9 cellular contexts compared by ENCODE assay signal in the genomic region with DNA sequence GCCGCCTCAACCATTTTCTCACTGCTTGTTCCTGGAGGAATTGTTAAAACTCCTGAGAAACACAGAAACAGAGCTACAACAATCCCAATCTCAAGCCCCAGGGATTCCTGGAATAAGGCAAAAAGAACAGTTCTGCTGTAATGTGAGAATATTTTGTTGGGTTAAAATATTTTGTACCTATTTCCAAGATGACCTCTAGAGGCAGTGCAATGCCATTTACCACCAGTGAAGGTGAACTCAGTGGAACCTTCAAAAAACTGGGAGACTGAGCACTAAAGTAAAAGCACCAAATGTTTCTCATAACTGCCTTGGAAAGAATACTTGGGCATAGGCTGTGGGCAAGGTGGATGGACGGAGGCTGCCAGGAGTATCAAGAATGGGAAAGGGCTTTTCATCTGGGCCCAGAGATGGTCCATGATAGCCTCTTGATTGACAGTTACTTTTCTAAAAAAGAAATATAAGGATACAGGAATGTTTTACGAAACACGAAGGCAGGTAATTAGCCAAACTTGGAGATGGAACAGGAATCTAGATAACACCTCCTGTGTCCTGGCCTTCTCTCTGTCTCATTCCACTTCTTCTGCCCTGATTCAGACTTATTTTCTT.
DNase-seq lines count a peak whose midpoint lies in the region; ATAC-seq, FAIRE-seq and TF ChIP-seq lines count a peak whose summit lies in the region.
"Had no signal": no experiment of that assay in that cellular context is flagged by ENCODE, and none has a peak within 500 bp of the region (broad histone marks: within the 10 kb centered on the region; RNA-seq: fewer than 3 reads in every experiment).

No MANE protein-coding gene starts in this region.

- WGBS in IMR-90 (ENCODE audit: extremely low coverage in 2 of 2, insufficient read length in 1 of 2), 2 experiments: no CpG with 5 or more reads among the region's 4 CpGs
- 29% methylated on average over 4 of the region's 4 CpGs for WGBS in GM12878 (ENCODE audit: insufficient coverage, insufficient replicate concordance, low lambda C conversion rate, missing lambda C conversion rate)
- 98% methylated on average over 3 of the region's 4 CpGs for WGBS in mesenchymal stem cell

- POLR2A ChIA-PET in IMR-90 (lab: Charles Lee; ENCODE audit: unreplicated experiment): no interaction called here
- POLR2A ChIA-PET in GM12878 (lab: Charles Lee): no interaction called here
- POLR2A ChIA-PET in T-cell (lab: Charles Lee): no interaction called here

- H3K27me3 Mint-ChIP-seq in CD14-positive monocyte (ENCODE audit: low read depth in 3 of 3): peaks cover 0 to 2% (median 2%) of the 10 kb centered on the region in 3 donors
- no peaks in the 10 kb centered on the region for H3K27me3 Mint-ChIP-seq in T-cell

- SMC1A ChIA-PET in GM12878 (lab: Charles Lee; ENCODE audit: uncharacterized antibody, unreplicated experiment): no interaction called here

- intact Hi-C loops in CD14-positive monocyte (cut with micrococcal nuclease): no loop called here
- intact Hi-C loops in IMR-90 (cut with micrococcal nuclease): loop anchor here (1.0 to 10.0 kb wide), 2 partner anchors 332 to 1891 kb away; no protein-coding TSS in a partner anchor
- intact Hi-C loops in GM12878 (cut with micrococcal nuclease; ENCODE audit: unreplicated experiment): no loop called here

- no peak overlapping the region for H2BK5ac ChIP-seq in IMR-90 (ENCODE audit: low read depth, low read length, poor library complexity, severe bottlenecking)
- no peak overlapping the region for H2BK5ac ChIP-seq in mesenchymal stem cell (ENCODE audit: low read depth, low read length, poor library complexity, severe bottlenecking)

- CTCF ChIA-PET in IMR-90 (lab: Yijun Ruan, JAX) (interaction anchor here (0.6 to 1.3 kb wide), 2 partner anchors 333 to 901 kb away, joined by 3 to 4 read pairs; a partner anchor contains a TSS), GM12878 (lab: Yijun Ruan, JAX) (no interaction called here), T-cell (lab: Charles Lee) (no interaction called here)

- ATAC-seq in IMR-90 (ENCODE audit: low read depth) (peak; percentile 48; the same call in 1 of the 2 replicates), GM12878 (peak; percentile 35; the same call in 1 of the 3 replicates), GM21423 (IDR thresholded peaks at IDR 0.05; ENCODE audit: unreplicated experiment) (no peak), GM21360 (IDR thresholded peaks at IDR 0.05; ENCODE audit: unreplicated experiment) (no peak), T-cell (replicated peaks in 1 of 4) (no peak)

- dilution Hi-C loops in IMR-90 (cut with HindIII; ENCODE audit: low sequenced_read_pairs, unreplicated experiment): no loop called here

- no peaks in the 10 kb centered on the region for H3K79me2 ChIP-seq in GM12878 (ENCODE audit: control insufficient read depth, insufficient read depth, low read length)

- H2AK9ac ChIP-seq in IMR-90 (replicated peaks; ENCODE audit: low read depth, low read length, poor library complexity): no peak overlapping the region

- TF ChIP-seq RAD21 in IMR-90 (IDR thresholded peaks at IDR 0.05; ENCODE audit: low read length) (peak; percentile 60), GM12878 (IDR thresholded peaks at IDR 0.05; ENCODE audit: insufficient read depth, low read depth, low read length) (0 out of 2 replicates have a peak, but pooled peaks have one; percentile 14)

- no peak overlapping the region for H2BK12ac ChIP-seq in mesenchymal stem cell (ENCODE audit: low read length in 2 of 2)

- no peak overlapping the region for H2BK120ac ChIP-seq in IMR-90 (ENCODE audit: low read depth, low read length)
- no peak overlapping the region for H2BK120ac ChIP-seq in mesenchymal stem cell (ENCODE audit: low read depth, low read length)

- TF ChIP-seq POLR2A in IMR-90 (IDR thresholded peaks at IDR 0.05; ENCODE audit: low read depth, low read length) (no peak), GM12878 (IDR thresholded peaks at IDR 0.05; ENCODE audit: low read depth, low read length) (no peak)

- TF ChIP-seq CTCF in CD14-positive monocyte (IDR thresholded peaks at IDR 0.05) (peak; percentile 41), IMR-90 (conservative IDR thresholded peaks at IDR 0.05; ENCODE audit: low read depth, low read length) (peak; percentile 55), GM12878 (IDR thresholded peaks at IDR 0.05 in 2 of 3, conservative IDR thresholded peaks at IDR 0.05 in 1 of 3; ENCODE audit: control insufficient read depth in 2 of 3, extremely low read depth in 1 of 3, insufficient read depth in 1 of 3, low read depth in 3 of 3, low read length in 3 of 3) (peak; percentile 17 to 32 (median 24); a peak in 2 of 6 replicates)

- DNase-seq in CD14-positive monocyte (ENCODE audit: low spot score): no peak
- peak; percentile 11 for DNase-seq in IMR-90
- no peak for DNase-seq in GM12878 (ENCODE audit: low read depth, low spot score)
- DNase-seq in mesenchymal stem cell: peak; percentile 17
- DNase-seq in NCI-H526 treated with DMSO at 0.1 percent for 48 hours (lab: John Stamatoyannopoulos, UW): no peak
- DNase-seq in T-cell: no peak
- DNase-seq: stimulated activated CD4-positive, alpha-beta T cell treated with anti-CD3 and anti-CD28 coated beads, Interleukin-12 subunit alpha, Interleukin-12 subunit beta, amount 100 ng/mL, for 4 hours had no signal

- H3K4me1 ChIP-seq in IMR-90 (ENCODE audit: control insufficient read depth, insufficient read depth, low read length) (no peaks in the 10 kb centered on the region), GM12878 (ENCODE audit: control insufficient read depth, insufficient read depth, low read length) (no peaks in the 10 kb centered on the region), mesenchymal stem cell (ENCODE audit: control insufficient read depth, insufficient read depth, low read depth, low read length) (no peaks in the 10 kb centered on the region)

- H3K27me3 ChIP-seq in IMR-90 (ENCODE audit: control insufficient read depth, insufficient read depth, low read length): no peaks in the 10 kb centered on the region
- H3K27me3 ChIP-seq in GM12878 (replicated peaks in 1 of 2; ENCODE audit: control insufficient read depth in 2 of 2, insufficient read depth in 2 of 2, low read length in 1 of 2): no peaks in the 10 kb centered on the region
- H3K27me3 ChIP-seq in mesenchymal stem cell (ENCODE audit: control insufficient read depth in 1 of 2, insufficient read depth in 1 of 2, low read length in 2 of 2): no peaks in the 10 kb centered on the region

- H3K18ac ChIP-seq in IMR-90 (ENCODE audit: low read depth, low read length) (no peak overlapping the region), mesenchymal stem cell (ENCODE audit: low read depth in 1 of 2, low read length in 2 of 2) (peak overlapping the region in 1 of 2 experiments; percentile 28)

- H3K9me3 ChIP-seq in IMR-90 (ENCODE audit: control insufficient read depth, insufficient read depth, low read length): no peaks in the 10 kb centered on the region
- no peaks in the 10 kb centered on the region for H3K9me3 ChIP-seq in GM12878 (replicated peaks; ENCODE audit: control insufficient read depth, insufficient read depth, low read length)
- H3K9me3 ChIP-seq in mesenchymal stem cell (ENCODE audit: control insufficient read depth, low read length): no peaks in the 10 kb centered on the region

- no peak overlapping the region for H2AK5ac ChIP-seq in IMR-90 (ENCODE audit: low read depth, low read length)
- H2AK5ac ChIP-seq in mesenchymal stem cell (ENCODE audit: low read length, severe bottlenecking): no peak overlapping the region

- H3K4me1 Mint-ChIP-seq in CD14-positive monocyte: no peaks in the 10 kb centered on the region
- no peaks in the 10 kb centered on the region for H3K4me1 Mint-ChIP-seq in T-cell

- no peak overlapping the region for H3K27ac Mint-ChIP-seq in CD14-positive monocyte
- no peak overlapping the region for H3K27ac Mint-ChIP-seq in T-cell

- in situ Hi-C loops in IMR-90 (cut with MboI; ENCODE audit: low sequenced_read_pairs): no loop called here
- in situ Hi-C loops in GM12878 (cut with MboI): no loop called here

- no peaks in the 10 kb centered on the region for H4K20me1 ChIP-seq in IMR-90 (ENCODE audit: insufficient read depth, low read length)
- H4K20me1 ChIP-seq in GM12878 (ENCODE audit: control insufficient read depth, insufficient read depth): no peaks in the 10 kb centered on the region

- no peak overlapping the region for H3K56ac ChIP-seq in IMR-90 (ENCODE audit: extremely low read depth, insufficient read depth, low read length)

- no peak overlapping the region; the same call in 1 of the 2 replicates for H2BK20ac ChIP-seq in IMR-90 (ENCODE audit: low read depth, low read length)

- H3K4me3 Mint-ChIP-seq in CD14-positive monocyte: no peak overlapping the region
- H3K4me3 Mint-ChIP-seq in T-cell: no peak overlapping the region

- H3K9ac ChIP-seq in IMR-90 (ENCODE audit: low read depth, low read length) (no peak overlapping the region), GM12878 (ENCODE audit: control insufficient read depth, insufficient read depth, low read length) (no peak overlapping the region), mesenchymal stem cell (ENCODE audit: low read length) (no peak overlapping the region)

- no peak overlapping the region for H4K5ac ChIP-seq in IMR-90 (ENCODE audit: low read depth, low read length)

- H3K4ac ChIP-seq in IMR-90 (ENCODE audit: low read depth, low read length): no peak overlapping the region
- H3K4ac ChIP-seq in mesenchymal stem cell (ENCODE audit: low read depth in 1 of 2, low read length in 2 of 2): no peak overlapping the region

- H4K91ac ChIP-seq in IMR-90 (ENCODE audit: insufficient read depth, low read depth, low read length): no peak overlapping the region
- no peak overlapping the region for H4K91ac ChIP-seq in mesenchymal stem cell (ENCODE audit: low read length)

- BruUV-seq in IMR-90 (replicated peaks; lab: Mats Ljungman, UMichigan) (no TSS peak), GM12878 (replicated peaks; lab: Mats Ljungman, UMichigan) (no TSS peak)

- H3K79me1 ChIP-seq in IMR-90 (ENCODE audit: low read depth in 1 of 2, low read length in 2 of 2): no peaks in the 10 kb centered on the region
- no peaks in the 10 kb centered on the region for H3K79me1 ChIP-seq in mesenchymal stem cell (replicated peaks; ENCODE audit: low read length, poor library complexity, severe bottlenecking)

- no peak overlapping the region for H4K8ac ChIP-seq in IMR-90 (ENCODE audit: low read depth in 2 of 2, low read length in 2 of 2)
- H4K8ac ChIP-seq in mesenchymal stem cell (ENCODE audit: low read length): no peak overlapping the region

- no peaks in the 10 kb centered on the region for H3K36me3 Mint-ChIP-seq in CD14-positive monocyte
- H3K36me3 Mint-ChIP-seq in T-cell: no peaks in the 10 kb centered on the region

- H3K9me1 ChIP-seq in IMR-90 (ENCODE audit: insufficient read depth, low read length): no peaks in the 10 kb centered on the region

- TF ChIP-seq EP300 in GM12878 (IDR thresholded peaks at IDR 0.05; ENCODE audit: borderline replicate concordance in 1 of 2, control insufficient read depth in 1 of 2, low read depth in 2 of 2, low read length in 2 of 2): no peak

- no peak overlapping the region for H3K4me3 ChIP-seq in IMR-90 (ENCODE audit: insufficient read depth, low read depth, low read length)
- H3K4me3 ChIP-seq in GM12878: no peak overlapping the region
- H3K4me3 ChIP-seq in mesenchymal stem cell (ENCODE audit: insufficient read depth in 1 of 2, low read depth in 1 of 2, low read length in 2 of 2): no peak overlapping the region

- H3K23ac ChIP-seq in IMR-90 (ENCODE audit: low read depth, low read length) (no peak overlapping the region), mesenchymal stem cell (ENCODE audit: low read length in 2 of 2) (no peak overlapping the region)

- no peak for FAIRE-seq in GM12878 (lab: Jason Lieb, UNC)

- H3K14ac ChIP-seq in IMR-90 (replicated peaks; ENCODE audit: low read depth, low read length): no peak overlapping the region
- H3K14ac ChIP-seq in mesenchymal stem cell (ENCODE audit: low read length in 2 of 2): no peak overlapping the region

- no peak overlapping the region for H3K27ac ChIP-seq in IMR-90 (ENCODE audit: insufficient read depth, low read length)
- H3K27ac ChIP-seq in GM12878 (ENCODE audit: control insufficient read depth, insufficient read depth): no peak overlapping the region
- H3K27ac ChIP-seq in mesenchymal stem cell (ENCODE audit: low read length, poor library complexity, severe bottlenecking): no peak overlapping the region

- H3K9me3 Mint-ChIP-seq in CD14-positive monocyte: peaks cover 0 to 15% (median 4%) of the 10 kb centered on the region in 7 donors
- H3K9me3 Mint-ChIP-seq in T-cell: peaks cover 6 to 8% (median 8%) of the 10 kb centered on the region in 3 donors

- H3K4me2 ChIP-seq in IMR-90 (ENCODE audit: low read depth, low read length) (no peak overlapping the region), GM12878 (ENCODE audit: control insufficient read depth, insufficient read depth) (no peak overlapping the region), mesenchymal stem cell (ENCODE audit: low read length, poor library complexity, severe bottlenecking) (no peak overlapping the region)

- RAD21 ChIA-PET in GM12878 (lab: Charles Lee; ENCODE audit: unreplicated experiment): no interaction called here

- H3K36me3 ChIP-seq in IMR-90 (ENCODE audit: control insufficient read depth, insufficient read depth, low read length) (no peaks in the 10 kb centered on the region), GM12878 (ENCODE audit: control insufficient read depth in 2 of 2, insufficient read depth in 2 of 2, low read length in 1 of 2) (no peaks in the 10 kb centered on the region), mesenchymal stem cell (ENCODE audit: control insufficient read depth in 1 of 2, insufficient read depth in 2 of 2, low read depth in 1 of 2, low read length in 2 of 2) (no peaks in the 10 kb centered on the region)

- H2BK15ac ChIP-seq in IMR-90 (ENCODE audit: low read depth, low read length) (no peak overlapping the region), mesenchymal stem cell (ENCODE audit: low read depth, poor library complexity, severe bottlenecking) (no peak overlapping the region)

- H2AFZ ChIP-seq in IMR-90 (replicated peaks; ENCODE audit: low read length, poor library complexity): peak overlapping the region; percentile 26
- no peak overlapping the region for H2AFZ ChIP-seq in GM12878 (ENCODE audit: control insufficient read depth, low read depth, low read length)
- no peak overlapping the region for H2AFZ ChIP-seq in mesenchymal stem cell (ENCODE audit: low read depth, low read length)

Comparison
In these comparisons a context has a peak if more than half of its experiments do, and no peak if none do; other contexts are left out.
1. DNase-seq: peak in IMR-90 (single experiment) and mesenchymal stem cell (single experiment); none in CD14-positive monocyte (single experiment), GM12878 (single experiment), NCI-H526 treated with DMSO at 0.1 percent for 48 hours (single experiment) and T-cell (0 of 34).
2. ATAC-seq: peak in IMR-90 (single experiment) and GM12878 (single experiment); none in GM21423 (single experiment), GM21360 (single experiment) and T-cell (0 of 4).
3. Peak in every context shown above with its lines, with median percentiles within 50 percentile points of each other: CTCF ChIP-seq.